9 cellular contexts compared by ENCODE assay signal in the genomic region with DNA sequence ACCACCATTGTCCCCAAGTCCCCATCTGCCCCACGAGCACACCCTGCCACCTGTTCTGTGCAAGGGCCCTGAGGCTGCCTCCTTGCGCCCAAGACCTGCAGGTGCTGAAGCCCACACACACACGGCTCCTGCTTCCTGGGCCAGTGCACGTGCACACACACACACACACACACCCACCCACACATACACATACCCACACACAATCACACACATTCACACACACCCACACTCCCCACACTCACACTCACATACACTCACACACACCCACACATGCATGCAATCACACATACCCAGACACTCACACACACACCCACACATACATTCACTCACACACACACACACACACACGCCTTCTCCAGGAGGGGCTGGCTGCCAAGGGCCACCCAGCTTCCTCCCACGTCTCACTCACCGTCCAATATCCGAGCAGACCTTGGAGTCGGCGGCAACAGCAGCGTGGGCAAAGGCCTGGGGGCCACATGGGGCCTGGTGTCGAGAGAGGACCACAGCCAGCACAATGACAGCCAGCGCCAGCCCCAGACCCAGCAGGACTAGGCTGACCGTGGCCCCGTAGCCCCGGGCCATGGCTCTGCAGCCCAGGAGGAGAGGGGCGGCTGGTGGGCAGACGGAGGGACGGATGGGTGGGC. TPM values are rescaled to one million over a fixed set of nuclear protein-coding genes. Genes with fewer than 3 reads are reported as not detected.
DNase-seq lines count a peak whose midpoint lies in the region; ATAC-seq and TF ChIP-seq lines count a peak whose summit lies in the region.
"Had no signal": no experiment of that assay in that cellular context is flagged by ENCODE, and none has a peak within 500 bp of the region (broad histone marks: within the 10 kb centered on the region; RNA-seq: fewer than 3 reads in every experiment).

No MANE protein-coding gene starts in this region.

- peak overlapping the region; percentile 25 for H3K4me3 ChIP-seq in fibroblast of the aortic adventitia (ENCODE audit: low read depth, low read length)

- H3K4me1 Mint-ChIP-seq in T-helper 17 cell: peaks cover 28% of the 10 kb centered on the region

- no peaks in the 10 kb centered on the region for H3K27me3 Mint-ChIP-seq in T-helper 17 cell

- in situ Hi-C loops in GM13977 (cut with MboI; ENCODE audit: low pct_unique_long_range_greater_than_20kb, low sequenced_read_pairs, unreplicated experiment): no loop called here

- H3K36me3 Mint-ChIP-seq in T-helper 17 cell (ENCODE audit: low read depth): no peaks in the 10 kb centered on the region

- H3K27ac Mint-ChIP-seq in T-helper 17 cell: no peak overlapping the region

- H3K4me3 Mint-ChIP-seq in T-helper 17 cell: peak overlapping the region; percentile 43

- TF ChIP-seq CTCF in fibroblast of the aortic adventitia (IDR thresholded peaks at IDR 0.05; ENCODE audit: insufficient read depth, low read length) (no peak), GM13977 (IDR thresholded peaks at IDR 0.05; ENCODE audit: extremely low read depth, insufficient read depth, missing control alignments) (no peak)

- no peaks in the 10 kb centered on the region for H3K9me3 ChIP-seq in T-helper 17 cell (ENCODE audit: control insufficient read depth, low read length, poor library complexity, severe bottlenecking)

- peak; percentile 19 for DNase-seq in ELF-1 (ENCODE audit: low read depth, low spot score)
- DNase-seq in T-helper 17 cell: no peak
- DNase-seq in fibroblast of the aortic adventitia (ENCODE audit: low read depth): peak; percentile 70
- no peak for DNase-seq in sciatic nerve (ENCODE audit: low spot score)
- DNase-seq in activated gamma-delta T cell treated with Interleukin-2 at 50 U/mL for 16 hours: no peak
- DNase-seq in GM13977 (ENCODE audit: low spot score): no peak
- DNase-seq: SHP77 treated with DMSO at 0.1 percent for 48 hours had no signal

- intact Hi-C loops in sciatic nerve (cut with DNase I): no loop called here

- no peak for ATAC-seq in T-helper 17 cell
- peak; percentile 20 for ATAC-seq in sciatic nerve
- no peak for ATAC-seq in HG03045 (IDR thresholded peaks at IDR 0.05; ENCODE audit: unreplicated experiment)
- ATAC-seq in HG03095 (IDR thresholded peaks at IDR 0.05; ENCODE audit: unreplicated experiment): no peak

RNA-seq across cellular contexts. Expression of gene GGT5, which starts 0.6 kb away (rescaled TPM):
- not detected for total RNA-seq in T-helper 17 cell
- 4.4 and 27.8 TPM in 2 replicates for total RNA-seq in fibroblast of the aortic adventitia (ENCODE audit: low replicate concordance)
- 38.2 TPM for total RNA-seq in sciatic nerve

RNA-seq across cellular contexts. Expression of gene SPECC1L, which starts 26.4 kb away (rescaled TPM):
- total RNA-seq in T-helper 17 cell: 10 to 100 TPM; 34.9 to 35.2 TPM
- total RNA-seq in fibroblast of the aortic adventitia (ENCODE audit: low replicate concordance): 31.0 and 43.2 TPM in 2 replicates
- total RNA-seq in sciatic nerve: 86.2 TPM

Comparison
In these comparisons a context has a peak if more than half of its experiments do, and no peak if none do; other contexts are left out.
1. DNase-seq: peak in ELF-1 (single experiment) and fibroblast of the aortic adventitia (single experiment); none in T-helper 17 cell (0 of 3), sciatic nerve (single experiment), activated gamma-delta T cell treated with Interleukin-2 at 50 U/mL for 16 hours (single experiment) and GM13977 (single experiment).